Comparison of ENCODE assay signal across 8 cellular contexts in the genomic region with DNA sequence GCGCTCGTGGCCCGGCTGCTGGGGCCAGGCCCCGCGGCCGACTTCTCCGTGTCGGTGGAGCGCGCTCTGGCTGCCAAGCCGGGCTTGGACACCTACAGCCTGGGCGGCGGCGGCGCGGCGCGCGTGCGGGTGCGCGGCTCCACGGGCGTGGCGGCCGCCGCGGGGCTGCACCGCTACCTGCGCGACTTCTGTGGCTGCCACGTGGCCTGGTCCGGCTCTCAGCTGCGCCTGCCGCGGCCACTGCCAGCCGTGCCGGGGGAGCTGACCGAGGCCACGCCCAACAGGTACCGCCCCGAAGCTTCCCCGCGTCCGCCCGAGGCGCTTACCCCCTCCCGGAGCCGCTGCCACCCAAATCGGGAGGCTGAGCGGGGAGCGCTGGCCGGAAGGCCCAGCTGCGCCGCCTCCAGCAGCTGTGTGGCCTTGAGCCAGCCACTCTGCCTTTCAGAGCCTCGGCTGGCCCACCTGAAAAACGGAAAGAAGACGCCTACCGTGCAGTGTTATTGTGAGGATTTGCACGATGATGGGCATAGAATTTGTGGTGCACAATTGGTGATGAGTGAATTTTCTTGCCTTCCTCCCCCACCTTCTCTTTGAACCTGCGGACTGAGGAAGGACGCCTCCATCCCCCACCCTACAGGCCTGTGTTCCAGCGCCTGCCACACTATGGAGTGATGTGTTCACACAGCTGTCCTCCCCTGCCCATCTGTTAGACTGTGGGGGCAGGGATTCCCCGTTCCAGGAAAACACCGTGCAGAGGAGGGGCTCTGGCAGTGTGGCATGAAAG. TPM values are rescaled to one million over a fixed set of nuclear protein-coding genes. Genes with fewer than 3 reads are reported as not detected.
DNase-seq lines count a peak whose midpoint lies in the region; ATAC-seq and TF ChIP-seq lines count a peak whose summit lies in the region.

No MANE protein-coding gene starts in this region.

- peak; percentile 36 for ATAC-seq in GM18870 (IDR thresholded peaks at IDR 0.05; ENCODE audit: unreplicated experiment)
- ATAC-seq in HG03095 (IDR thresholded peaks at IDR 0.05; ENCODE audit: unreplicated experiment), result peak; percentile 50
- ATAC-seq in left colon, result peak; percentile 62

- peak; percentile 96 for DNase-seq in AG08396 (ENCODE audit: low spot score)
- DNase-seq in NCI-H2227 treated with DMSO at 0.1 percent for 48 hours (lab: John Stamatoyannopoulos, UW), result peak; percentile 66
- DNase-seq in activated CD4-positive, alpha-beta T cell treated with anti-CD3 and anti-CD28 coated beads for 1 hour, result peak; percentile 51
- peak; percentile 79 for DNase-seq in choroid plexus epithelial cell (ENCODE audit: low read depth)
- peak; percentile 90 for DNase-seq in left colon
- DNase-seq in stimulated activated CD4-positive, alpha-beta T cell treated with anti-CD3 and anti-CD28 coated beads, Interleukin-1b, Interleukin-23, amount 100 ng/mL, for 48 hours, result peak; percentile 72

- intact Hi-C loops in left colon (cut with DNase I, micrococcal nuclease), result no loop called here

- no peak for TF ChIP-seq CTCF in choroid plexus epithelial cell (conservative IDR thresholded peaks at IDR 0.05; ENCODE audit: low read depth, low read length)

- H3K4me3 ChIP-seq in choroid plexus epithelial cell (ENCODE audit: low read depth, low read length), result peak overlapping the region; percentile 76

RNA-seq across cellular contexts. Expression of a gene that starts 0.5 kb away (rescaled TPM):
- total RNA-seq in left colon, result 10 to 100 TPM; 36.5 to 45.9 TPM

RNA-seq across cellular contexts. Expression of a gene that starts 16.2 kb away (rescaled TPM):
- under 1 TPM; 0.85 to 0.98 TPM for total RNA-seq in left colon

RNA-seq across cellular contexts. Expression of a gene that starts 25.4 kb away (rescaled TPM):
- total RNA-seq in left colon, result 100 to 1,000 TPM in 1 of 2 donors, 10 to 100 TPM in 1; 92.6 to 122 TPM

RNA-seq across cellular contexts. Expression of a gene that starts 30.3 kb away (rescaled TPM):
- 10 to 100 TPM; 95.1 to 98.8 TPM for total RNA-seq in left colon

RNA-seq across cellular contexts. Expression of a gene that starts 41.0 kb away (rescaled TPM):
- total RNA-seq in left colon, result 1 to 10 TPM; 1.6 to 2.2 TPM

Comparison
In these comparisons a context has a peak if more than half of its experiments do, and no peak if none do; other contexts are left out.
1. Peak in every context shown above with its lines: DNase-seq, ATAC-seq and H3K4me3 ChIP-seq.